11 cellular contexts compared by ENCODE assay signal in the genomic region with DNA sequence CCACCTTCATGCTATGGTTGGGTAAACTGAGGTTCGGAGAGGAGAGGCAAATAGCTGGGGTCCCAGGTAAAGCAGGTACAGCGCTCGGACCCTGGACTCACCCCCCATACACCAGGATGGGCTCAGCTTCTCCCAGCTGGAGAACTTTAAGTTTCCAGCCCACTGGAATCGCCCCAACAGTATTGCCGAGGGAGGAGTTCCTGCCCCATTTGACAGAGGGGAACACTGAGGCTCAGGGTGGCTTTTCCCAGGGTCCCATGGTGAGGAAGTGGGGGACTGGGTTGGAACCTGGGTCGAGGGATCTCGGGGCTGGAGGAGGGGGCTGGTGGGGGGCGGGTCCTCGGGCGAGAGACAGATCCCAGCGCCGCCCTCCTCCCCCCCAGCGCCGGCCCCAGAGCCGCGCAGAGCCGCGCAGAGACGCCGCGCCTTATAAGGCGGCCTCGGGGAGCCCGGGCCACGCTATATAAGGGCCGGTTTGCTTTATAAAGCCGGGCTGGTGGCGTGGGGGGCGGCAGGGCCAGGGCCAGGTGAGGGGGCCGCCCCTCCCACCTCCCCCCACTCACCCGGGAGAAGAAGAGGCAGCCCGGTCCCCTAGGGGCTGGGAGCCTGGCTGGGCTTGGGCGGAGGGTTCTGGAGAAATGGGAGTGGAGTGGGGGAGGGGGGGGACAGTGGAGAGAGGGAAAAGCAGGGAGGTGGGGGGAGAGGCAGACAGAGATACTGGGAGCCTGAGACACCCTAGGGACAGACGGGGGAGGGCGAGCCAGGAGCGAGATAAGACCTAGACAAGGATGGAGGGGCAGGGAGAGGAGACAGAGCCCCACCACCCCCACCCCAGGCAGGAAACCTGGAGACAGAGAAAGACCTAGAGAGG. TPM values are rescaled to one million over a fixed set of nuclear protein-coding genes. Genes with fewer than 3 reads are reported as not detected.
A peak's percentile ranks its signal among the peaks of the same experiment; 100 is the strongest.
DNase-seq lines count a peak whose midpoint lies in the region; ATAC-seq and TF ChIP-seq lines count a peak whose summit lies in the region.
"Had no signal": no experiment of that assay in that cellular context is flagged by ENCODE, and none has a peak within 500 bp of the region (broad histone marks: within the 10 kb centered on the region; RNA-seq: fewer than 3 reads in every experiment).

No MANE protein-coding gene starts in this region.

- H3K27me3 ChIP-seq in esophagus squamous epithelium (peaks cover 0 to 27% (median 2%) of the 10 kb centered on the region in 4 donors), mucosa of rectum (ENCODE audit: control insufficient read depth in 2 of 2, insufficient read depth in 2 of 2, low read length in 2 of 2) (peaks cover 5 to 15% of the 10 kb centered on the region in 2 donors)

- peak overlapping the region; percentile 72 to 92 (median 88) for H3K27ac ChIP-seq in esophagus squamous epithelium
- peak overlapping the region; percentile 71 to 76 for H3K27ac ChIP-seq in mucosa of rectum (ENCODE audit: low read depth in 2 of 2, low read length in 2 of 2)
- H3K27ac ChIP-seq: epithelial cell of prostate had no signal

- TF ChIP-seq CTCF in esophagus squamous epithelium (IDR thresholded peaks at IDR 0.05): no peak

- H3K4me3 ChIP-seq in esophagus squamous epithelium: peak overlapping the region; percentile 21 to 62 (median 46)
- H3K4me3 ChIP-seq in mucosa of rectum (ENCODE audit: low read length in 2 of 2): peak overlapping the region; percentile 12 to 65

- ATAC-seq in Right ventricle myocardium inferior: peak; percentile 34
- ATAC-seq in HG02623 (IDR thresholded peaks at IDR 0.05; ENCODE audit: unreplicated experiment): no peak

- peaks cover 5 to 39% (median 18%) of the 10 kb centered on the region in 3 donors for H3K4me1 ChIP-seq in esophagus squamous epithelium
- H3K4me1 ChIP-seq in mucosa of rectum (ENCODE audit: control insufficient read depth in 2 of 2, insufficient read depth in 2 of 2, low read length in 2 of 2): peaks cover 0 to 8% of the 10 kb centered on the region in 2 donors

- no peak for TF ChIP-seq POLR2A in esophagus squamous epithelium (IDR thresholded peaks at IDR 0.05)

- H3K9ac ChIP-seq in mucosa of rectum (ENCODE audit: low read depth in 1 of 2, low read length in 2 of 2): peak overlapping the region; percentile 38 to 63

- H3K9me3 ChIP-seq in esophagus squamous epithelium (no peaks in the 10 kb centered on the region), mucosa of rectum (ENCODE audit: control insufficient read depth in 2 of 2, low read length in 2 of 2) (no peaks in the 10 kb centered on the region)

- H3K36me3 ChIP-seq in esophagus squamous epithelium: no peaks in the 10 kb centered on the region
- no peaks in the 10 kb centered on the region for H3K36me3 ChIP-seq in mucosa of rectum (ENCODE audit: control insufficient read depth in 2 of 2, insufficient read depth in 2 of 2, low read length in 2 of 2)

- 22 to 45% methylated on average over 6 to 13 of the region's 36 CpGs for WGBS in esophagus squamous epithelium, 2 donors

- intact Hi-C loops in Right ventricle myocardium inferior (cut with DNase I) (no loop called here), cardiac septum (cut with DNase I) (no loop called here), esophagus squamous epithelium (cut with DNase I) (no loop called here)

- DNase-seq in Right ventricle myocardium inferior (ENCODE audit: missing footprints) (no peak), cardiac septum (ENCODE audit: low spot score) (no peak), esophagus squamous epithelium (lab: John Stamatoyannopoulos, UW) (no peak), HK-2 (ENCODE audit: unreplicated experiment) (no peak)
- DNase-seq in activated naive CD4-positive, alpha-beta T cell treated with anti-CD3 and anti-CD28 coated beads, Interleukin-2, amount 50 U/mL, for 16 hours: no peak
- no peak for DNase-seq in stimulated activated CD4-positive, alpha-beta T cell treated with anti-CD3 and anti-CD28 coated beads, Interleukin-4, amount 100 ng/mL, for 24 hours
- DNase-seq: C1 segment of cervical spinal cord, SHP77 treated with DMSO at 0.1 percent for 48 hours had no signal

RNA-seq across cellular contexts. Expression of gene CNN1, which starts 1.1 kb away (rescaled TPM):
- total RNA-seq in Right ventricle myocardium inferior (174 TPM), cardiac septum (236 TPM), esophagus squamous epithelium (100 to 1,000 TPM in 1 of 4 donors, 10 to 100 TPM in 3; 20.4 to 437 (median 45.0) TPM)

RNA-seq across cellular contexts. Expression of gene ECSIT, which starts 10.8 kb away (rescaled TPM):
- 172 TPM for total RNA-seq in Right ventricle myocardium inferior
- total RNA-seq in cardiac septum: 92.9 TPM
- 10 to 100 TPM; 41.4 to 47.1 (median 43.1) TPM for total RNA-seq in esophagus squamous epithelium

RNA-seq across cellular contexts. Expression of gene ELOF1, which starts 19.3 kb away (rescaled TPM):
- total RNA-seq in Right ventricle myocardium inferior: 33.5 TPM
- total RNA-seq in cardiac septum: 32.1 TPM
- total RNA-seq in esophagus squamous epithelium: 10 to 100 TPM; 21.7 to 31.6 (median 28.6) TPM

RNA-seq across cellular contexts. Expression of gene ZNF653, which starts 34.1 kb away (rescaled TPM):
- total RNA-seq in Right ventricle myocardium inferior (4.8 TPM), cardiac septum (5.3 TPM), esophagus squamous epithelium (10 to 100 TPM in 1 of 4 donors, 1 to 10 TPM in 3; 3.6 to 10.2 (median 5.0) TPM)

RNA-seq across cellular contexts. Expression of gene ACP5, which starts 37.7 kb away (rescaled TPM):
- total RNA-seq in Right ventricle myocardium inferior: 2.3 TPM
- 1.5 TPM for total RNA-seq in cardiac septum
- 10 to 100 TPM; 12.2 to 61.9 (median 33.0) TPM for total RNA-seq in esophagus squamous epithelium
